Comparison of ENCODE assay signal across 7 cellular contexts in genomic region chr12:12610711-12611110, GRCh38. TPM values are rescaled to one million over a fixed set of nuclear protein-coding genes. Genes with fewer than 3 reads are reported as not detected.
DNase-seq lines count a peak whose midpoint lies in the region; ATAC-seq and TF ChIP-seq lines count a peak whose summit lies in the region.

No MANE protein-coding gene starts in this region.

- no peaks in the 10 kb centered on the region for H4K20me1 ChIP-seq in IMR-90 (ENCODE audit: insufficient read depth, low read length)

- H3K9me3 ChIP-seq in IMR-90 (ENCODE audit: control insufficient read depth, insufficient read depth, low read length) = no peaks in the 10 kb centered on the region

- peak overlapping the region; percentile 90 to 93 for H4K8ac ChIP-seq in IMR-90 (ENCODE audit: low read depth in 2 of 2, low read length in 2 of 2)

- H3K27ac Mint-ChIP-seq in activated CD8-positive, alpha-beta T cell treated with anti-CD3 and anti-CD28 coated beads, Interleukin-2, amount 10 ng/mL, durations not matched to agents 7 days and 5 days = peak overlapping the region; percentile 94
- peak overlapping the region; percentile 85 to 96 (median 95) for H3K27ac Mint-ChIP-seq in immature natural killer cell
- peak overlapping the region; percentile 98 to 99 for H3K27ac Mint-ChIP-seq in stimulated activated naive CD8-positive, alpha-beta T cell treated with anti-CD3 and anti-CD28 coated beads, Interleukin-15, amount 100 ng/mL, for 72 hours

- no peaks in the 10 kb centered on the region for H3K27me3 Mint-ChIP-seq in activated CD8-positive, alpha-beta T cell treated with anti-CD3 and anti-CD28 coated beads, Interleukin-2, amount 10 ng/mL, durations not matched to agents 7 days and 5 days (ENCODE audit: low read depth)
- H3K27me3 Mint-ChIP-seq in immature natural killer cell (ENCODE audit: low read depth in 3 of 3) = peaks cover 3 to 19% (median 4%) of the 10 kb centered on the region in 3 donors
- no peaks in the 10 kb centered on the region for H3K27me3 Mint-ChIP-seq in stimulated activated naive CD8-positive, alpha-beta T cell treated with anti-CD3 and anti-CD28 coated beads, Interleukin-15, amount 100 ng/mL, for 72 hours

- H3K56ac ChIP-seq in IMR-90 (ENCODE audit: extremely low read depth, insufficient read depth, low read length) = no peak overlapping the region

- no peak overlapping the region for H3K4me3 ChIP-seq in IMR-90 (ENCODE audit: insufficient read depth, low read depth, low read length)

- POLR2A ChIA-PET in IMR-90 (lab: Charles Lee; ENCODE audit: unreplicated experiment) = no interaction called here
- POLR2A ChIA-PET in activated CD8-positive, alpha-beta T cell treated with anti-CD3 and anti-CD28 coated beads, Interleukin-2, amount 10 ng/mL, durations not matched to agents 7 days and 5 days (lab: Charles Lee) = interaction anchor here (0.6 to 0.8 kb wide), 2 partner anchors 253 to 883 kb away, joined by 3 read pairs; no protein-coding TSS in a partner anchor
- POLR2A ChIA-PET in GM10248 (lab: Yijun Ruan, JAX) = no interaction called here

- H3K9me1 ChIP-seq in IMR-90 (ENCODE audit: insufficient read depth, low read length) = no peaks in the 10 kb centered on the region; the same call in 1 of the 2 replicates

- H3K9ac ChIP-seq in IMR-90 (ENCODE audit: low read depth, low read length) = peak overlapping the region; percentile 62; the same call in 1 of the 2 replicates

- H3K23ac ChIP-seq in IMR-90 (ENCODE audit: low read depth, low read length) = no peak overlapping the region

- peak overlapping the region; percentile 42 for H4K5ac ChIP-seq in IMR-90 (ENCODE audit: low read depth, low read length)

- H3K4ac ChIP-seq in IMR-90 (ENCODE audit: low read depth, low read length) = peak overlapping the region; percentile 78

- H2BK20ac ChIP-seq in IMR-90 (ENCODE audit: low read depth, low read length) = no peak overlapping the region

- peaks cover 2% of the 10 kb centered on the region; the same call in 1 of the 2 replicates for H3K4me1 ChIP-seq in IMR-90 (ENCODE audit: control insufficient read depth, insufficient read depth, low read length)

- WGBS in IMR-90 (ENCODE audit: extremely low coverage in 2 of 2, insufficient read length in 1 of 2), 2 experiments = 89% methylated on average over 1 of the region's 4 CpGs; no CpG with 5 or more reads in 1 of the 2 experiments

- H3K79me1 ChIP-seq in IMR-90 (ENCODE audit: low read depth in 1 of 2, low read length in 2 of 2) = peaks cover 7 to 27% of the 10 kb centered on the region in 2 experiments; a peak in 3 of 4 replicates

- H2BK15ac ChIP-seq in IMR-90 (ENCODE audit: low read depth, low read length) = no peak overlapping the region

- BruUV-seq in IMR-90 (replicated peaks; lab: Mats Ljungman, UMichigan) = no TSS peak

- no peaks in the 10 kb centered on the region for H3K36me3 ChIP-seq in IMR-90 (ENCODE audit: control insufficient read depth, insufficient read depth, low read length)

- intact Hi-C loops in IMR-90 (cut with micrococcal nuclease) = loop anchor here (5.0 kb wide), 1 partner anchor 48 kb away; the partner anchor contains the start of gene DUSP16

- peak overlapping the region; percentile 85 for H3K4me3 Mint-ChIP-seq in activated CD8-positive, alpha-beta T cell treated with anti-CD3 and anti-CD28 coated beads, Interleukin-2, amount 10 ng/mL, durations not matched to agents 7 days and 5 days
- H3K4me3 Mint-ChIP-seq in immature natural killer cell = peak overlapping the region; percentile 88 to 96 (median 95)
- peak overlapping the region; percentile 91 to 96 for H3K4me3 Mint-ChIP-seq in stimulated activated naive CD8-positive, alpha-beta T cell treated with anti-CD3 and anti-CD28 coated beads, Interleukin-15, amount 100 ng/mL, for 72 hours

- peak overlapping the region; percentile 89 for H2BK5ac ChIP-seq in IMR-90 (ENCODE audit: low read depth, low read length, poor library complexity, severe bottlenecking)

- peaks cover 7% of the 10 kb centered on the region for H3K36me3 Mint-ChIP-seq in activated CD8-positive, alpha-beta T cell treated with anti-CD3 and anti-CD28 coated beads, Interleukin-2, amount 10 ng/mL, durations not matched to agents 7 days and 5 days (ENCODE audit: low read depth)
- H3K36me3 Mint-ChIP-seq in immature natural killer cell = no peaks in the 10 kb centered on the region

- no peak for TF ChIP-seq POLR2A in IMR-90 (IDR thresholded peaks at IDR 0.05; ENCODE audit: low read depth, low read length)

- dilution Hi-C loops in IMR-90 (cut with HindIII; ENCODE audit: low sequenced_read_pairs, unreplicated experiment) = no loop called here

- TF ChIP-seq RAD21 in IMR-90 (IDR thresholded peaks at IDR 0.05; ENCODE audit: low read length) = no peak

- in situ Hi-C loops in IMR-90 (cut with MboI; ENCODE audit: low sequenced_read_pairs) = no loop called here

- peak overlapping the region; percentile 79; the same call in 1 of the 2 replicates for H3K27ac ChIP-seq in IMR-90 (ENCODE audit: insufficient read depth, low read length)

- ATAC-seq in IMR-90 (ENCODE audit: low read depth) = no peak
- ATAC-seq in activated CD8-positive, alpha-beta T cell treated with anti-CD3 and anti-CD28 coated beads, Interleukin-2, amount 10 ng/mL, durations not matched to agents 7 days and 5 days = no peak
- ATAC-seq in stimulated activated naive CD8-positive, alpha-beta T cell treated with anti-CD3 and anti-CD28 coated beads, Interleukin-15, amount 100 ng/mL, for 72 hours = no peak

- peak overlapping the region; percentile 24; the same call in 1 of the 2 replicates for H2BK120ac ChIP-seq in IMR-90 (ENCODE audit: low read depth, low read length)

- TF ChIP-seq CTCF in IMR-90 (conservative IDR thresholded peaks at IDR 0.05; ENCODE audit: low read depth, low read length) (no peak), GM10248 (IDR thresholded peaks at IDR 0.05; ENCODE audit: control extremely low read depth, extremely low read depth, low read depth, missing control alignments) (no peak)

- H2AK5ac ChIP-seq in IMR-90 (ENCODE audit: low read depth, low read length) = peak overlapping the region; percentile 35; the same call in 1 of the 2 replicates

- H4K91ac ChIP-seq in IMR-90 (ENCODE audit: insufficient read depth, low read depth, low read length) = 0 out of 2 replicates have a peak overlapping the region, but pooled peaks have one; percentile 24

- peaks cover 35% of the 10 kb centered on the region for H3K4me1 Mint-ChIP-seq in activated CD8-positive, alpha-beta T cell treated with anti-CD3 and anti-CD28 coated beads, Interleukin-2, amount 10 ng/mL, durations not matched to agents 7 days and 5 days (ENCODE audit: low read depth)
- peaks cover 30 to 41% of the 10 kb centered on the region in 2 donors for H3K4me1 Mint-ChIP-seq in immature natural killer cell
- peaks cover 55% of the 10 kb centered on the region for H3K4me1 Mint-ChIP-seq in stimulated activated naive CD8-positive, alpha-beta T cell treated with anti-CD3 and anti-CD28 coated beads, Interleukin-15, amount 100 ng/mL, for 72 hours

- DNase-seq in IMR-90 (no peak), immature natural killer cell (no peak), GM10248 (ENCODE audit: extremely low spot score) (no peak), NCI-H2081 (lab: John Stamatoyannopoulos, UW) (no peak)
- DNase-seq in activated CD8-positive, alpha-beta T cell treated with anti-CD3 and anti-CD28 coated beads, Interleukin-2, amount 10 ng/mL, durations not matched to agents 7 days and 5 days = no peak
- no peak for DNase-seq in stimulated activated naive CD8-positive, alpha-beta T cell treated with anti-CD3 and anti-CD28 coated beads, Interleukin-15, amount 100 ng/mL, for 72 hours
- DNase-seq in NK-92 treated with Interleukin-12 subunit alpha and Interleukin-12 subunit beta, amount 100 ng/mL, for 24 hours (lab: John Stamatoyannopoulos, UW) = no peak

- H3K14ac ChIP-seq in IMR-90 (replicated peaks; ENCODE audit: low read depth, low read length) = peak overlapping the region; percentile 79

- peak overlapping the region; percentile 56 for H2AK9ac ChIP-seq in IMR-90 (replicated peaks; ENCODE audit: low read depth, low read length, poor library complexity)

- no peaks in the 10 kb centered on the region for H3K9me3 Mint-ChIP-seq in activated CD8-positive, alpha-beta T cell treated with anti-CD3 and anti-CD28 coated beads, Interleukin-2, amount 10 ng/mL, durations not matched to agents 7 days and 5 days (ENCODE audit: insufficient read depth)
- H3K9me3 Mint-ChIP-seq in immature natural killer cell = no peaks in the 10 kb centered on the region
- no peaks in the 10 kb centered on the region for H3K9me3 Mint-ChIP-seq in stimulated activated naive CD8-positive, alpha-beta T cell treated with anti-CD3 and anti-CD28 coated beads, Interleukin-15, amount 100 ng/mL, for 72 hours

- no peak overlapping the region for H2AFZ ChIP-seq in IMR-90 (replicated peaks; ENCODE audit: low read length, poor library complexity)

- H3K27me3 ChIP-seq in IMR-90 (ENCODE audit: control insufficient read depth, insufficient read depth, low read length) = no peaks in the 10 kb centered on the region

- CTCF ChIA-PET in IMR-90 (lab: Yijun Ruan, JAX) = no interaction called here
- CTCF ChIA-PET in activated CD8-positive, alpha-beta T cell treated with anti-CD3 and anti-CD28 coated beads, Interleukin-2, amount 10 ng/mL, durations not matched to agents 7 days and 5 days (lab: Charles Lee) = interaction anchor here (1.0 kb wide), 2 partner anchors 35 to 60 kb away, joined by 3 read pairs; no protein-coding TSS in a partner anchor
- CTCF ChIA-PET in GM10248 (lab: Yijun Ruan, JAX) = interaction anchor here (1.3 to 1.6 kb wide), 2 partner anchors 234 kb away, joined by 5 to 6 read pairs; no protein-coding TSS in a partner anchor

- no peak overlapping the region; the same call in 1 of the 2 replicates for H3K18ac ChIP-seq in IMR-90 (ENCODE audit: low read depth, low read length)

- no peak overlapping the region; the same call in 1 of the 2 replicates for H3K4me2 ChIP-seq in IMR-90 (ENCODE audit: low read depth, low read length)

RNA-seq across cellular contexts. Expression of gene CREBL2, which starts 1.0 kb away (rescaled TPM):
- total RNA-seq in IMR-90 (2012; rRNA removed) = 19.0 and 32.5 TPM in 2 replicates
- polyA plus RNA-seq in IMR-90 (2012; rRNA removed) (10.4 and 11.5 TPM in 2 replicates), immature natural killer cell (10 to 100 TPM; 14.6 to 23.3 (median 21.4) TPM)
- polyA plus RNA-seq in IMR-90 (2012; cell fraction: cytosol; rRNA removed) = 3.6 and 3.7 TPM in 2 replicates
- 1.3 and 5.0 TPM in 2 replicates for polyA plus RNA-seq in IMR-90 (2012; cell fraction: nucleus; rRNA removed; ENCODE audit: low replicate concordance)
- 10 to 100 TPM; 13.2 to 14.3 TPM for total RNA-seq in activated CD8-positive, alpha-beta T cell treated with anti-CD3 and anti-CD28 coated beads, Interleukin-2, amount 10 ng/mL, durations not matched to agents 7 days and 5 days

RNA-seq across cellular contexts. Expression of gene DUSP16, which starts 48.0 kb away (rescaled TPM):
- total RNA-seq in IMR-90 (2012; rRNA removed) = 10.0 and 10.6 TPM in 2 replicates
- 4.2 and 4.7 TPM in 2 replicates for polyA plus RNA-seq in IMR-90 (2012; rRNA removed)
- 2.3 and 2.7 TPM in 2 replicates for polyA plus RNA-seq in IMR-90 (2012; cell fraction: cytosol; rRNA removed)
- 2.7 and 4.1 TPM in 2 replicates for polyA plus RNA-seq in IMR-90 (2012; cell fraction: nucleus; rRNA removed; ENCODE audit: low replicate concordance)
- 10 to 100 TPM; 17.4 to 19.0 TPM for total RNA-seq in activated CD8-positive, alpha-beta T cell treated with anti-CD3 and anti-CD28 coated beads, Interleukin-2, amount 10 ng/mL, durations not matched to agents 7 days and 5 days
- under 1 TPM in 2 of 3 donors, not detected in 1; 0.57 to 0.78 TPM for polyA plus RNA-seq in immature natural killer cell
